8 cellular contexts compared by ENCODE assay signal in genomic region chr7:92134271-92135099, GRCh38. TPM values are rescaled to one million over a fixed set of nuclear protein-coding genes. Genes with fewer than 3 reads are reported as not detected.
A peak's percentile ranks its signal among the peaks of the same experiment; 100 is the strongest.
DNase-seq lines count a peak whose midpoint lies in the region; ATAC-seq, FAIRE-seq and TF ChIP-seq lines count a peak whose summit lies in the region.

CYP51A1 (minus strand) TSS chr7:92134477; CDS start chr7:92134364, 113 bp downstream.

- peak within 1 kb of the TSS; percentile 77 to 96 (median 86) for H3K4me3 ChIP-seq in fibroblast of lung (replicated peaks in 1 of 4; ENCODE audit: control extremely low read depth in 1 of 4, insufficient read depth in 1 of 4, low read depth in 3 of 4, low read length in 4 of 4)
- peak within 1 kb of the TSS; percentile 92 for H3K4me3 ChIP-seq in naive thymus-derived CD4-positive, alpha-beta T cell (ENCODE audit: low read length)

- DNase-seq in EL (peak; percentile 91), H54 (ENCODE audit: insufficient read length, low spot score) (peak; percentile 78), LoVo (ENCODE audit: low spot score) (peak; percentile 96), RWPE1 (ENCODE audit: low spot score) (peak; percentile 89), fibroblast of lung (ENCODE audit: low read depth in 2 of 2) (peak; percentile 92 to 95)
- DNase-seq in naive thymus-derived CD4-positive, alpha-beta T cell, result peak; percentile 93 to 98 (median 96)

- peak within 1 kb of the TSS; percentile 90 for H2AFZ ChIP-seq in fibroblast of lung (ENCODE audit: low read length)

- no peak for FAIRE-seq in H54 (lab: Jason Lieb, UNC)

- no peaks in the 10 kb centered on the region for H3K9me3 Mint-ChIP-seq in activated T-helper 17 cell treated with anti-CD3 and anti-CD28 coated beads, Interleukin-2, amount 50 U/mL, for 72 hours
- H3K9me3 Mint-ChIP-seq in naive thymus-derived CD4-positive, alpha-beta T cell, result peaks cover 0 to 5% (median 0%) of the 10 kb centered on the region in 11 donors
- no peaks in the 10 kb centered on the region for H3K9me3 Mint-ChIP-seq in stimulated activated memory B cell treated with anti-CD40 and anti-IgM and Interleukin-4, amounts not matched to agents 10 μg/mL and 1 μg/mL and 100 μg/mL, for 72 hours

- H3K4me3 Mint-ChIP-seq in activated T-helper 17 cell treated with anti-CD3 and anti-CD28 coated beads, Interleukin-2, amount 50 U/mL, for 72 hours, result peak within 1 kb of the TSS; percentile 95
- H3K4me3 Mint-ChIP-seq in naive thymus-derived CD4-positive, alpha-beta T cell, result peak within 1 kb of the TSS; percentile 95 to 100 (median 98)
- H3K4me3 Mint-ChIP-seq in stimulated activated memory B cell treated with anti-CD40 and anti-IgM and Interleukin-4, amounts not matched to agents 10 μg/mL and 1 μg/mL and 100 μg/mL, for 72 hours, result peak within 1 kb of the TSS; percentile 92

- peaks cover 44% of the 10 kb centered on the region for H3K79me2 ChIP-seq in fibroblast of lung (ENCODE audit: control insufficient read depth, insufficient read depth, low read length)

- CTCF ChIA-PET in RWPE1 (lab: Yijun Ruan, JAX), result interaction anchor here (0.6 to 1.4 kb wide), 4 partner anchors 10 to 327 kb away, joined by 3 to 6 read pairs (median 4); no protein-coding TSS in a partner anchor
- CTCF ChIA-PET in naive thymus-derived CD4-positive, alpha-beta T cell (lab: Charles Lee), result no interaction called here

- peak within 1 kb of the TSS; percentile 95 for H3K9ac ChIP-seq in fibroblast of lung (ENCODE audit: insufficient read depth, low read length)

- intact Hi-C loops in naive thymus-derived CD4-positive, alpha-beta T cell (cut with micrococcal nuclease), result loop anchor here (1.0 to 10.0 kb wide), 17 partner anchors 45 to 1870 kb away; partner anchors contain the start of genes AKAP9 (in 2 of the 2), GATAD1 (in 2 of the 2), LRRD1 (in 2 of the 2) and MTERF1 (in 2 of the 2)

- H3K27ac ChIP-seq in RWPE1, result peak within 1 kb of the TSS; percentile 95
- H3K27ac ChIP-seq in fibroblast of lung (ENCODE audit: insufficient read depth, low read length), result peak within 1 kb of the TSS; percentile 95
- H3K27ac ChIP-seq in naive thymus-derived CD4-positive, alpha-beta T cell (ENCODE audit: low read depth, low read length), result peak within 1 kb of the TSS; percentile 94

- H3K4me1 Mint-ChIP-seq in activated T-helper 17 cell treated with anti-CD3 and anti-CD28 coated beads, Interleukin-2, amount 50 U/mL, for 72 hours, result peaks cover 15% of the 10 kb centered on the region
- H3K4me1 Mint-ChIP-seq in naive thymus-derived CD4-positive, alpha-beta T cell, result peaks cover 12 to 49% (median 40%) of the 10 kb centered on the region in 7 donors
- H3K4me1 Mint-ChIP-seq in stimulated activated memory B cell treated with anti-CD40 and anti-IgM and Interleukin-4, amounts not matched to agents 10 μg/mL and 1 μg/mL and 100 μg/mL, for 72 hours, result peaks cover 37% of the 10 kb centered on the region

- ATAC-seq in activated T-helper 17 cell treated with anti-CD3 and anti-CD28 coated beads, Interleukin-2, amount 50 U/mL, for 72 hours (replicated peaks), result peak; percentile 92
- ATAC-seq in naive thymus-derived CD4-positive, alpha-beta T cell, result peak; percentile 93
- ATAC-seq in stimulated activated memory B cell treated with anti-CD40 and anti-IgM and Interleukin-4, amounts not matched to agents 10 μg/mL and 1 μg/mL and 100 μg/mL, for 72 hours, result peak; percentile 96

- peak; percentile 84 for TF ChIP-seq POLR2A in H54 (IDR thresholded peaks at IDR 0.05; ENCODE audit: low read depth, low read length)

- TF ChIP-seq CTCF in RWPE1 (conservative IDR thresholded peaks at IDR 0.05; ENCODE audit: low read depth) (no peak), fibroblast of lung (conservative IDR thresholded peaks at IDR 0.05 in 1 of 2, IDR thresholded peaks at IDR 0.05 in 1 of 2; ENCODE audit: low read depth in 1 of 2, low read length in 2 of 2) (peak in 1 of 2 donors; percentile 17)

- POLR2A ChIA-PET in RWPE1 (lab: Yijun Ruan, JAX; ENCODE audit: low non-redundant PET), result interaction anchor here (0.7 to 1.4 kb wide), 2 partner anchors 111 to 394 kb away, joined by 3 to 5 read pairs; partner anchors contain the start of genes ANKIB1, KRIT1, PEX1 and RBM48
- POLR2A ChIA-PET in naive thymus-derived CD4-positive, alpha-beta T cell (lab: Charles Lee), result interaction anchor here (0.9 to 2.5 kb wide), 5 partner anchors 9 to 394 kb away, joined by 3 to 9 read pairs (median 4); partner anchors contain the start of genes AKAP9, ANKIB1, GATAD1 and KRIT1

- H3K27me3 ChIP-seq in fibroblast of lung (ENCODE audit: control insufficient read depth, insufficient read depth, low read length), result no peaks in the 10 kb centered on the region
- no peaks in the 10 kb centered on the region for H3K27me3 ChIP-seq in naive thymus-derived CD4-positive, alpha-beta T cell (ENCODE audit: control insufficient read depth in 2 of 2, insufficient read depth in 2 of 2, low read length in 2 of 2)

- no peaks in the 10 kb centered on the region for H3K9me3 ChIP-seq in fibroblast of lung (ENCODE audit: control insufficient read depth, insufficient read depth, low read depth, low read length)
- H3K9me3 ChIP-seq in naive thymus-derived CD4-positive, alpha-beta T cell (ENCODE audit: control insufficient read depth in 2 of 3, low read length in 3 of 3), result no peaks in the 10 kb centered on the region

- peaks cover 6% of the 10 kb centered on the region for H3K36me3 ChIP-seq in fibroblast of lung (ENCODE audit: control insufficient read depth, insufficient read depth, low read length)
- H3K36me3 ChIP-seq in naive thymus-derived CD4-positive, alpha-beta T cell (ENCODE audit: control insufficient read depth in 2 of 3, insufficient read depth in 3 of 3, low read length in 3 of 3), result peaks cover 0 to 7% (median 0%) of the 10 kb centered on the region in 3 experiments

- H3K27ac Mint-ChIP-seq in activated T-helper 17 cell treated with anti-CD3 and anti-CD28 coated beads, Interleukin-2, amount 50 U/mL, for 72 hours, result peak within 1 kb of the TSS; percentile 98
- H3K27ac Mint-ChIP-seq in naive thymus-derived CD4-positive, alpha-beta T cell, result peak within 1 kb of the TSS; percentile 89 to 100 (median 99)
- H3K27ac Mint-ChIP-seq in stimulated activated memory B cell treated with anti-CD40 and anti-IgM and Interleukin-4, amounts not matched to agents 10 μg/mL and 1 μg/mL and 100 μg/mL, for 72 hours, result peak within 1 kb of the TSS; percentile 97

- H4K20me1 ChIP-seq in fibroblast of lung (ENCODE audit: control insufficient read depth, extremely low read depth, insufficient read depth, low read length), result no peaks in the 10 kb centered on the region

- peak within 1 kb of the TSS; percentile 81 for H3K4me2 ChIP-seq in fibroblast of lung (ENCODE audit: extremely low read depth, insufficient read depth, low read length)

- peaks cover 5% of the 10 kb centered on the region for H3K4me1 ChIP-seq in fibroblast of lung (ENCODE audit: control insufficient read depth, extremely low read depth, insufficient read depth, low read length)
- H3K4me1 ChIP-seq in naive thymus-derived CD4-positive, alpha-beta T cell (ENCODE audit: control insufficient read depth in 2 of 2, insufficient read depth in 2 of 2, low read length in 2 of 2), result peaks cover 4 to 12% of the 10 kb centered on the region in 2 donors

- no peaks in the 10 kb centered on the region for H3K27me3 Mint-ChIP-seq in activated T-helper 17 cell treated with anti-CD3 and anti-CD28 coated beads, Interleukin-2, amount 50 U/mL, for 72 hours
- peaks cover 0 to 2% (median 0%) of the 10 kb centered on the region in 5 donors for H3K27me3 Mint-ChIP-seq in naive thymus-derived CD4-positive, alpha-beta T cell
- H3K27me3 Mint-ChIP-seq in stimulated activated memory B cell treated with anti-CD40 and anti-IgM and Interleukin-4, amounts not matched to agents 10 μg/mL and 1 μg/mL and 100 μg/mL, for 72 hours, result no peaks in the 10 kb centered on the region

- peaks cover 39% of the 10 kb centered on the region for H3K36me3 Mint-ChIP-seq in activated T-helper 17 cell treated with anti-CD3 and anti-CD28 coated beads, Interleukin-2, amount 50 U/mL, for 72 hours (ENCODE audit: low read depth)
- peaks cover 0 to 10% (median 4%) of the 10 kb centered on the region in 5 donors for H3K36me3 Mint-ChIP-seq in naive thymus-derived CD4-positive, alpha-beta T cell
- H3K36me3 Mint-ChIP-seq in stimulated activated memory B cell treated with anti-CD40 and anti-IgM and Interleukin-4, amounts not matched to agents 10 μg/mL and 1 μg/mL and 100 μg/mL, for 72 hours, result peaks cover 21% of the 10 kb centered on the region

RNA-seq across cellular contexts. Expression of gene CYP51A1, which starts in this region (rescaled TPM):
- total RNA-seq in activated T-helper 17 cell treated with anti-CD3 and anti-CD28 coated beads, Interleukin-2, amount 50 U/mL, for 72 hours, result 10 to 100 TPM; 40.3 to 51.5 TPM
- 343 and 784 TPM in 2 replicates for total RNA-seq in fibroblast of lung
- 28.7 and 50.0 TPM in 2 replicates for polyA plus RNA-seq in fibroblast of lung
- 74.3 and 128 TPM in 2 replicates for polyA plus RNA-seq in fibroblast of lung (2012)
- 13.7 and 18.3 TPM in 2 replicates for polyA minus RNA-seq in fibroblast of lung (ENCODE audit: low replicate concordance)
- total RNA-seq in naive thymus-derived CD4-positive, alpha-beta T cell, result 10 to 100 TPM; 14.7 to 36.6 (median 21.7) TPM
- 10 to 100 TPM; 12.2 to 12.6 TPM for polyA plus RNA-seq in naive thymus-derived CD4-positive, alpha-beta T cell

Comparison
In these comparisons a context has a peak if more than half of its experiments do, and no peak if none do; other contexts are left out.
1. Peak in every context shown above with its lines: DNase-seq, ATAC-seq, H3K4me3 ChIP-seq and H3K27ac ChIP-seq.